In genomic region chr16:56946767-56947603, GRCh38 we compare ENCODE assay signal across 13 cellular contexts. TPM values are rescaled to one million over a fixed set of nuclear protein-coding genes. Genes with fewer than 3 reads are reported as not detected.
A peak's percentile ranks its signal among the peaks of the same experiment; 100 is the strongest.
DNase-seq lines count a peak whose midpoint lies in the region; ATAC-seq, FAIRE-seq and TF ChIP-seq lines count a peak whose summit lies in the region.
"Had no signal": no experiment of that assay in that cellular context is flagged by ENCODE, and none has a peak within 500 bp of the region (broad histone marks: within the 10 kb centered on the region; RNA-seq: fewer than 3 reads in every experiment).

No MANE protein-coding gene starts in this region.

- peak overlapping the region in 1 of 12 donors; percentile 5 for H3K27ac ChIP-seq in heart left ventricle
- H3K27ac ChIP-seq in SU-DHL-6 (ENCODE audit: low read depth, low read length), result peak overlapping the region; percentile 41; the same call in 1 of the 2 replicates
- no peak overlapping the region for H3K27ac ChIP-seq in HepG2 (ENCODE audit: extremely low read length, insufficient read depth, low read length)
- no peak overlapping the region for H3K27ac ChIP-seq in transverse colon

- H3F3A ChIP-seq in SU-DHL-6 (ENCODE audit: insufficient read depth), result peaks cover 64% of the 10 kb centered on the region

- DNase-seq in heart left ventricle (no peak), cardiac septum (ENCODE audit: low spot score) (no peak), HepG2 (ENCODE audit: low spot score) (no peak), transverse colon (peak; percentile 47), amniotic stem cell (lab: John Stamatoyannopoulos, UW) (no peak), NCI-H2081 (lab: John Stamatoyannopoulos, UW) (no peak)
- DNase-seq: IMR-90, NCI-H2029 treated with DMSO at 0.1 percent for 48 hours, SIG-M5 had no signal

- H3K9ac ChIP-seq in SU-DHL-6 (ENCODE audit: low read length) (no peak overlapping the region), HepG2 (ENCODE audit: insufficient read depth, low read depth, low read length) (no peak overlapping the region)

- TF ChIP-seq CTCF in heart left ventricle (IDR thresholded peaks at IDR 0.05), result no peak
- no peak for TF ChIP-seq CTCF in SU-DHL-6 (IDR thresholded peaks at IDR 0.05; ENCODE audit: insufficient read depth, low read length, poor library complexity, severe bottlenecking)
- TF ChIP-seq CTCF in HepG2 (CRISPR knock-in tag; IDR thresholded peaks at IDR 0.05), result no peak
- TF ChIP-seq CTCF in transverse colon (IDR thresholded peaks at IDR 0.05), result no peak

- BruUV-seq in HepG2 (replicated peaks; lab: Mats Ljungman, UMichigan), result no TSS peak

- H2AFZ ChIP-seq in SU-DHL-6 (ENCODE audit: low read depth, low read length, severe bottlenecking) (no peak overlapping the region), HepG2 (ENCODE audit: low read length) (no peak overlapping the region)

- FAIRE-seq in HepG2 (lab: Jason Lieb, UNC), result no peak

- CTCF ChIA-PET in HepG2 (lab: Yijun Ruan, JAX; ENCODE audit: low intra/inter-chr PET ratio, low total read pairs), result no interaction called here

- 0 out of 2 replicates have a peak, but pooled peaks have one; percentile 19 for TF ChIP-seq RAD21 in HepG2 (CRISPR knock-in tag; IDR thresholded peaks at IDR 0.05)

- TF ChIP-seq POLR2A in heart left ventricle (IDR thresholded peaks at IDR 0.05), result no peak
- TF ChIP-seq POLR2A in HepG2 (IDR thresholded peaks at IDR 0.05; ENCODE audit: insufficient read depth in 1 of 2, low read depth in 2 of 2, low read length in 2 of 2), result peak; percentile 38 to 48; a peak in 2 of 4 replicates
- TF ChIP-seq POLR2A in transverse colon (IDR thresholded peaks at IDR 0.05), result peak; percentile 20

- no peaks in the 10 kb centered on the region for H3K27me3 ChIP-seq in heart left ventricle
- no peaks in the 10 kb centered on the region for H3K27me3 ChIP-seq in SU-DHL-6 (ENCODE audit: low read length)
- no peaks in the 10 kb centered on the region for H3K27me3 ChIP-seq in HepG2 (ENCODE audit: control insufficient read depth in 1 of 2, insufficient read depth in 2 of 2, low read length in 2 of 2)
- H3K27me3 ChIP-seq in transverse colon, result no peaks in the 10 kb centered on the region
- H3K27me3 ChIP-seq: tibial nerve had no signal

- H3K36me3 ChIP-seq in heart left ventricle (peaks cover 0 to 58% (median 49%) of the 10 kb centered on the region in 9 donors), SU-DHL-6 (ENCODE audit: low read length) (peaks cover 19% of the 10 kb centered on the region), HepG2 (replicated peaks in 1 of 2; ENCODE audit: control insufficient read depth in 1 of 2, insufficient read depth in 2 of 2, low read length in 2 of 2) (peaks cover 14 to 32% of the 10 kb centered on the region in 2 experiments), transverse colon (peaks cover 0 to 35% (median 16%) of the 10 kb centered on the region in 4 donors)

- H3K9me3 ChIP-seq in heart left ventricle (no peaks in the 10 kb centered on the region), SU-DHL-6 (ENCODE audit: insufficient read depth, low read length) (no peaks in the 10 kb centered on the region), HepG2 (ENCODE audit: low read length) (no peaks in the 10 kb centered on the region), transverse colon (no peaks in the 10 kb centered on the region)
- H3K9me3 ChIP-seq: tibial nerve had no signal

- H4K20me1 ChIP-seq in SU-DHL-6 (ENCODE audit: low read depth, low read length), result no peaks in the 10 kb centered on the region
- H4K20me1 ChIP-seq in HepG2 (ENCODE audit: insufficient read depth, low read length), result peaks cover 23% of the 10 kb centered on the region; the same call in 1 of the 2 replicates

- ATAC-seq in heart left ventricle (peak in 3 of 4 donors; percentile 16 to 33 (median 23)), HepG2 (peak; percentile 7), HG03039 (IDR thresholded peaks at IDR 0.05; ENCODE audit: unreplicated experiment) (no peak)

- no peaks in the 10 kb centered on the region for H3K79me2 ChIP-seq in SU-DHL-6 (ENCODE audit: insufficient read depth, low read length)
- no peaks in the 10 kb centered on the region for H3K79me2 ChIP-seq in HepG2 (ENCODE audit: insufficient read depth, low read length)

- H3K4me2 ChIP-seq in SU-DHL-6 (ENCODE audit: low read depth, low read length, poor library complexity, severe bottlenecking) (no peak overlapping the region), HepG2 (ENCODE audit: low read depth, low read length) (no peak overlapping the region)

- H3K9me2 ChIP-seq in SU-DHL-6 (replicated peaks; ENCODE audit: insufficient read depth, low read length), result no peaks in the 10 kb centered on the region

- TF ChIP-seq EP300 in HepG2 (IDR thresholded peaks at IDR 0.05; ENCODE audit: low read depth in 2 of 2, low read length in 2 of 2) (no peak), HepG2 (CRISPR knock-in tag; IDR thresholded peaks at IDR 0.05; ENCODE audit: borderline replicate concordance) (no peak), transverse colon (IDR thresholded peaks at IDR 0.05; ENCODE audit: low read depth) (no peak)

- intact Hi-C loops in heart left ventricle (cut with DNase I), result loop anchor here in 1 of 10 donors (10.0 kb wide), 1 partner anchor 208 kb away; no protein-coding TSS in a partner anchor
- intact Hi-C loops in cardiac septum (cut with DNase I), result no loop called here
- intact Hi-C loops in HepG2 (cut with micrococcal nuclease; ENCODE audit: unreplicated experiment), result no loop called here
- intact Hi-C loops in transverse colon (cut with DNase I; ENCODE audit: low total_unique reads), result no loop called here

- 81 to 84% (median 83%) methylated on average over 10 of the region's 10 CpGs for WGBS in heart left ventricle, 4 donors
- WGBS in HepG2 (ENCODE audit: low lambda C conversion rate), result 77% methylated on average over 10 of the region's 10 CpGs
- 89% methylated on average over 10 of the region's 10 CpGs; no CpG with 5 or more reads in 1 of the 2 donors for WGBS in transverse colon (ENCODE audit: low coverage in 1 of 2), 2 donors

- in situ Hi-C loops in HepG2 (cut with HindIII; ENCODE audit: extremely low pct_ligation_motif_present, low pct_unique_long_range_greater_than_20kb), result no loop called here
- in situ Hi-C loops in transverse colon (cut with MboI; ENCODE audit: low pct_ligation_motif_present in 1 of 4, low pct_unique_long_range_greater_than_20kb in 1 of 4, low sequenced_read_pairs in 3 of 4), result no loop called here

- H3K4me1 ChIP-seq in heart left ventricle (peaks cover 0 to 15% (median 0%) of the 10 kb centered on the region in 12 donors), HepG2 (ENCODE audit: insufficient read depth, low read length) (peaks cover 61% of the 10 kb centered on the region), transverse colon (no peaks in the 10 kb centered on the region)

- H3K4me3 ChIP-seq in heart left ventricle (no peak overlapping the region), SU-DHL-6 (ENCODE audit: insufficient read depth, low read length, poor library complexity, severe bottlenecking) (no peak overlapping the region), HepG2 (replicated peaks in 1 of 3; ENCODE audit: insufficient read depth in 1 of 3, low read depth in 2 of 3, low read length in 3 of 3) (no peak overlapping the region), transverse colon (no peak overlapping the region)
- H3K4me3 ChIP-seq: tibial nerve had no signal

- POLR2A ChIA-PET in HepG2 (lab: Yijun Ruan, JAX), result interaction anchor here (0.8 to 5.2 kb wide), 12 partner anchors 9 to 340 kb away, joined by 3 to 39 read pairs (median 4); partner anchors contain the start of gene HERPUD1

RNA-seq across cellular contexts. Expression of gene CETP, which starts 14.8 kb away (rescaled TPM):
- total RNA-seq in heart left ventricle (1 to 10 TPM in 2 of 9 donors, under 1 TPM in 5, not detected in 2; 0.23 to 3.1 (median 0.30) TPM), cardiac septum (not detected), HepG2 (2016; rRNA removed; fragmentation: Illumina TruSeq; extraction: Trizol) (0.31 TPM in 1 of 2 replicates, not detected in the other), transverse colon (under 1 TPM in 1 of 4 donors, not detected in 3; 0.55 TPM)
- polyA plus RNA-seq in heart left ventricle (under 1 TPM in 1 of 2 donors, not detected in 1; 0.32 TPM), HepG2 (2011; rRNA removed) (9.8 and 15.7 TPM in 2 replicates)
- not detected in 2 replicates for total RNA-seq in HepG2 (2016; cell fraction: cytosol; rRNA removed; fragmentation: Illumina TruSeq; extraction: Trizol; ENCODE audit: low read depth)
- 0.17 TPM in 1 of 2 replicates, not detected in the other for total RNA-seq in HepG2 (2016; cell fraction: insoluble cytoplasmic fraction; rRNA removed; fragmentation: Illumina TruSeq; extraction: Trizol)
- 0.14 and 0.25 TPM in 2 replicates for total RNA-seq in HepG2 (2016; cell fraction: membrane; rRNA removed; fragmentation: Illumina TruSeq; extraction: Trizol)
- total RNA-seq in HepG2 (2016; cell fraction: nucleus; rRNA removed; fragmentation: Illumina TruSeq; extraction: Trizol), result 0.28 TPM in 2 replicates
- 7.5 and 11.8 TPM in 2 replicates for polyA plus RNA-seq in HepG2 (2011; cell fraction: cytosol; rRNA removed)
- polyA plus RNA-seq in HepG2 (2011; cell fraction: nucleus; rRNA removed), result 8.6 and 9.0 TPM in 2 replicates
- polyA plus RNA-seq in HepG2 (2012), result 1.5 and 3.1 TPM in 2 replicates
- polyA plus RNA-seq in HepG2 (2016; cell fraction: cytosol; fragmentation: Illumina TruSeq; extraction: Trizol; ENCODE audit: low read depth), result 0.25 and 0.33 TPM in 2 replicates
- 0.32 and 0.36 TPM in 2 replicates for polyA plus RNA-seq in HepG2 (2016; cell fraction: insoluble cytoplasmic fraction; fragmentation: Illumina TruSeq; extraction: Trizol; ENCODE audit: low read depth)
- 0.11 and 0.17 TPM in 2 replicates for polyA plus RNA-seq in HepG2 (2016; cell fraction: membrane; fragmentation: Illumina TruSeq; extraction: Trizol; ENCODE audit: low read depth)
- polyA plus RNA-seq in HepG2 (2016; cell fraction: nucleus; fragmentation: Illumina TruSeq; extraction: Trizol; ENCODE audit: insufficient read depth, low read depth), result 0.56 and 0.62 TPM in 2 replicates
- polyA minus RNA-seq in HepG2 (2011; rRNA and poly(A)+ RNA removed; ENCODE audit: low replicate concordance), result 0.07 and 7.1 TPM in 2 replicates
- polyA minus RNA-seq in HepG2 (2011; cell fraction: cytosol; rRNA and poly(A)+ RNA removed), result 2.1 and 4.2 TPM in 2 replicates
- 1.5 and 2.5 TPM in 2 replicates for polyA minus RNA-seq in HepG2 (2011; cell fraction: nucleus; rRNA and poly(A)+ RNA removed)
- total RNA-seq: IMR-90, tibial nerve had no signal
- polyA plus RNA-seq: aorta, IMR-90 had no signal

RNA-seq across cellular contexts. Expression of gene HERPUD1, which starts 15.0 kb away (rescaled TPM):
- total RNA-seq in heart left ventricle (100 to 1,000 TPM in 8 of 9 donors, 10 to 100 TPM in 1; 86.9 to 197 (median 117) TPM), cardiac septum (87.4 TPM), HepG2 (2016; rRNA removed; fragmentation: Illumina TruSeq; extraction: Trizol) (65.3 and 96.2 TPM in 2 replicates), transverse colon (100 to 1,000 TPM in 3 of 4 donors, 10 to 100 TPM in 1; 64.1 to 335 (median 186) TPM)
- polyA plus RNA-seq in heart left ventricle (100 to 1,000 TPM in 1 of 2 donors, 10 to 100 TPM in 1; 41.4 to 226 TPM), HepG2 (2011; rRNA removed) (311 and 323 TPM in 2 replicates)
- 30.1 and 30.9 TPM in 2 replicates for total RNA-seq in HepG2 (2016; cell fraction: cytosol; rRNA removed; fragmentation: Illumina TruSeq; extraction: Trizol; ENCODE audit: low read depth)
- total RNA-seq in HepG2 (2016; cell fraction: insoluble cytoplasmic fraction; rRNA removed; fragmentation: Illumina TruSeq; extraction: Trizol), result 63.9 and 93.3 TPM in 2 replicates
- 64.8 and 86.4 TPM in 2 replicates for total RNA-seq in HepG2 (2016; cell fraction: membrane; rRNA removed; fragmentation: Illumina TruSeq; extraction: Trizol)
- total RNA-seq in HepG2 (2016; cell fraction: nucleus; rRNA removed; fragmentation: Illumina TruSeq; extraction: Trizol), result 133 and 155 TPM in 2 replicates
- 179 and 230 TPM in 2 replicates for polyA plus RNA-seq in HepG2 (2011; cell fraction: cytosol; rRNA removed)
- 192 and 208 TPM in 2 replicates for polyA plus RNA-seq in HepG2 (2011; cell fraction: nucleus; rRNA removed)
- polyA plus RNA-seq in HepG2 (2012), result 165 and 190 TPM in 2 replicates
- 33.0 and 44.6 TPM in 2 replicates for polyA plus RNA-seq in HepG2 (2016; cell fraction: cytosol; fragmentation: Illumina TruSeq; extraction: Trizol; ENCODE audit: low read depth)
- polyA plus RNA-seq in HepG2 (2016; cell fraction: insoluble cytoplasmic fraction; fragmentation: Illumina TruSeq; extraction: Trizol; ENCODE audit: low read depth), result 80.1 and 93.2 TPM in 2 replicates
- 58.1 and 78.2 TPM in 2 replicates for polyA plus RNA-seq in HepG2 (2016; cell fraction: membrane; fragmentation: Illumina TruSeq; extraction: Trizol; ENCODE audit: low read depth)
- polyA plus RNA-seq in HepG2 (2016; cell fraction: nucleus; fragmentation: Illumina TruSeq; extraction: Trizol; ENCODE audit: insufficient read depth, low read depth), result 216 and 231 TPM in 2 replicates
- polyA minus RNA-seq in HepG2 (2011; rRNA and poly(A)+ RNA removed; ENCODE audit: low replicate concordance), result 206 and 472 TPM in 2 replicates
- 126 and 139 TPM in 2 replicates for polyA minus RNA-seq in HepG2 (2011; cell fraction: cytosol; rRNA and poly(A)+ RNA removed)
- polyA minus RNA-seq in HepG2 (2011; cell fraction: nucleus; rRNA and poly(A)+ RNA removed), result 287 and 365 TPM in 2 replicates

RNA-seq across cellular contexts. Expression of gene NLRC5, which starts 42.4 kb away (rescaled TPM):
- total RNA-seq in heart left ventricle (10 to 100 TPM in 4 of 9 donors, 1 to 10 TPM in 5; 5.8 to 98.6 (median 9.9) TPM), cardiac septum (12.7 TPM), HepG2 (2016; rRNA removed; fragmentation: Illumina TruSeq; extraction: Trizol) (3.1 and 6.3 TPM in 2 replicates), transverse colon (100 to 1,000 TPM in 1 of 4 donors, 10 to 100 TPM in 3; 59.4 to 171 (median 73.6) TPM)
- polyA plus RNA-seq in heart left ventricle (10 to 100 TPM in 1 of 2 donors, 1 to 10 TPM in 1; 6.8 to 11.8 TPM), HepG2 (2011; rRNA removed) (12.7 and 15.7 TPM in 2 replicates)
- 1.8 and 4.8 TPM in 2 replicates for total RNA-seq in HepG2 (2016; cell fraction: cytosol; rRNA removed; fragmentation: Illumina TruSeq; extraction: Trizol; ENCODE audit: low read depth)
- 3.7 and 4.8 TPM in 2 replicates for total RNA-seq in HepG2 (2016; cell fraction: insoluble cytoplasmic fraction; rRNA removed; fragmentation: Illumina TruSeq; extraction: Trizol)
- total RNA-seq in HepG2 (2016; cell fraction: membrane; rRNA removed; fragmentation: Illumina TruSeq; extraction: Trizol), result 2.8 and 2.9 TPM in 2 replicates
- total RNA-seq in HepG2 (2016; cell fraction: nucleus; rRNA removed; fragmentation: Illumina TruSeq; extraction: Trizol), result 12.6 and 13.0 TPM in 2 replicates
- 4.5 and 4.8 TPM in 2 replicates for polyA plus RNA-seq in HepG2 (2011; cell fraction: cytosol; rRNA removed)
- polyA plus RNA-seq in HepG2 (2011; cell fraction: nucleus; rRNA removed), result 114 and 130 TPM in 2 replicates
- polyA plus RNA-seq in HepG2 (2012), result 3.8 and 11.3 TPM in 2 replicates
- polyA plus RNA-seq in HepG2 (2016; cell fraction: cytosol; fragmentation: Illumina TruSeq; extraction: Trizol; ENCODE audit: low read depth), result 0.85 and 0.96 TPM in 2 replicates
- polyA plus RNA-seq in HepG2 (2016; cell fraction: insoluble cytoplasmic fraction; fragmentation: Illumina TruSeq; extraction: Trizol; ENCODE audit: low read depth), result 3.1 and 3.4 TPM in 2 replicates
- polyA plus RNA-seq in HepG2 (2016; cell fraction: membrane; fragmentation: Illumina TruSeq; extraction: Trizol; ENCODE audit: low read depth), result 2.0 and 2.8 TPM in 2 replicates
- polyA plus RNA-seq in HepG2 (2016; cell fraction: nucleus; fragmentation: Illumina TruSeq; extraction: Trizol; ENCODE audit: insufficient read depth, low read depth), result 16.8 and 24.4 TPM in 2 replicates
- 21.4 and 102 TPM in 2 replicates for polyA minus RNA-seq in HepG2 (2011; rRNA and poly(A)+ RNA removed; ENCODE audit: low replicate concordance)
- polyA minus RNA-seq in HepG2 (2011; cell fraction: cytosol; rRNA and poly(A)+ RNA removed), result 4.4 and 4.9 TPM in 2 replicates
- 33.9 and 46.2 TPM in 2 replicates for polyA minus RNA-seq in HepG2 (2011; cell fraction: nucleus; rRNA and poly(A)+ RNA removed)

Comparison
In these comparisons a context has a peak if more than half of its experiments do, and no peak if none do; other contexts are left out.
1. POLR2A ChIP-seq: peak in HepG2 (2 of 2) and transverse colon (single experiment); none in heart left ventricle (0 of 2).